In the genomic region with DNA sequence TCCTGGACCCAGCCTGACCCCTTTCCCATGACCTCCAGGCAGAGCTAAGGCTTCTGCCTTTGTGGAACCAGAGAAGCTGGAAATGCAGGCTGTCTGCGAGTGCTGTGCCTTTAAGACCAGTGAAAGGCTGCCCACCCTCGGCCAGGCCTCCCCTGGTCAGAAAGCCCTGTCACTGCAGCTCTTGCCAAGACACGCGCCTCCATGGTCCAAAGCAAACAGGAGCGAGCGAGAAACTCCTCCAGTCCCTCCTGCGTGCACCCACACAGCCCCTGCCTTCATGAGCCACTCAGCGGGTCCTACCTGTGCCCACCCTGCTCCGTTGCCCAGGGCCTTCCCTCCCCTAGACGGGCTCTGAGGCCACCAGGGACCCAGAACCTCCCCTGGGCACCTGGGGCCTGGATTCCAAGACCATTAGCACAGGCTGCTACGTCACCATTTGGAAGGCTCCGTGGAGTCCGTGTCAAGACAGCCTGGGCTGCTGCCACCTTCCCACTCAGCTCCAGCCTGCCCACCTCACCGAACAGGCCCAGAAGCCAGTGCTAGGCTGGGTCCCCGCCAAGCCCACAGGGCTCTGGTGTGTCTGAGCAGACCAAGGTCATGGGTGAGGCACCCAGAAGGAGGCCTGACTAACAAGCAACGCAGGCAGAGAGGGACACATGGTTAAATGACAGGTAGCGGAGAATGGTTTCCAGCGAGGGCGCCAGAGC, we compare ENCODE assay signal across 9 cellular contexts.
DNase-seq lines count a peak whose midpoint lies in the region; ATAC-seq and TF ChIP-seq lines count a peak whose summit lies in the region.
"Had no signal": no experiment of that assay in that cellular context is flagged by ENCODE, and none has a peak within 500 bp of the region (broad histone marks: within the 10 kb centered on the region; RNA-seq: fewer than 3 reads in every experiment).

No MANE protein-coding gene starts in this region.

- peaks cover 52 to 88% of the 10 kb centered on the region in 2 experiments for H3K79me1 ChIP-seq in IMR-90 (ENCODE audit: low read depth in 1 of 2, low read length in 2 of 2)

- in situ Hi-C loops in IMR-90 (cut with MboI; ENCODE audit: low sequenced_read_pairs) = no loop called here

- ATAC-seq in IMR-90 (ENCODE audit: low read depth) (peak; percentile 69), GM21619 (IDR thresholded peaks at IDR 0.05; ENCODE audit: unreplicated experiment) (no peak)

- H3K27ac Mint-ChIP-seq in activated naive CD4-positive, alpha-beta T cell treated with anti-CD3 and anti-CD28 coated beads, Interleukin-2, amount 10 ng/mL, durations not matched to agents 7 days and 5 days = no peak overlapping the region

- H2BK5ac ChIP-seq in IMR-90 (ENCODE audit: low read depth, low read length, poor library complexity, severe bottlenecking) = peak overlapping the region; percentile 69

- TF ChIP-seq CTCF in IMR-90 (conservative IDR thresholded peaks at IDR 0.05; ENCODE audit: low read depth, low read length) (no peak), esophagus squamous epithelium (IDR thresholded peaks at IDR 0.05) (no peak)

- peak overlapping the region; percentile 40 for H4K5ac ChIP-seq in IMR-90 (ENCODE audit: low read depth, low read length)

- H3K4ac ChIP-seq in IMR-90 (ENCODE audit: low read depth, low read length) = peak overlapping the region; percentile 79

- no peak overlapping the region for H3K9ac ChIP-seq in IMR-90 (ENCODE audit: low read depth, low read length)

- H3K9me3 Mint-ChIP-seq in activated naive CD4-positive, alpha-beta T cell treated with anti-CD3 and anti-CD28 coated beads, Interleukin-2, amount 10 ng/mL, durations not matched to agents 7 days and 5 days = no peaks in the 10 kb centered on the region

- peak overlapping the region; percentile 50; the same call in 1 of the 2 replicates for H3K14ac ChIP-seq in IMR-90 (replicated peaks; ENCODE audit: low read depth, low read length)

- TF ChIP-seq RAD21 in IMR-90 (IDR thresholded peaks at IDR 0.05; ENCODE audit: low read length) = no peak

- peak overlapping the region; percentile 58 for H2AFZ ChIP-seq in IMR-90 (replicated peaks; ENCODE audit: low read length, poor library complexity)

- no peaks in the 10 kb centered on the region for H3K27me3 Mint-ChIP-seq in activated naive CD4-positive, alpha-beta T cell treated with anti-CD3 and anti-CD28 coated beads, Interleukin-2, amount 10 ng/mL, durations not matched to agents 7 days and 5 days

- H2BK15ac ChIP-seq in IMR-90 (ENCODE audit: low read depth, low read length) = no peak overlapping the region; the same call in 2 of the 3 replicates

- H3K4me1 ChIP-seq in IMR-90 (ENCODE audit: control insufficient read depth, insufficient read depth, low read length) = peaks cover 23% of the 10 kb centered on the region
- peaks cover 43 to 87% (median 69%) of the 10 kb centered on the region in 3 donors for H3K4me1 ChIP-seq in esophagus squamous epithelium

- peaks cover 56% of the 10 kb centered on the region for H3K9me1 ChIP-seq in IMR-90 (ENCODE audit: insufficient read depth, low read length)

- H3K4me1 Mint-ChIP-seq in activated naive CD4-positive, alpha-beta T cell treated with anti-CD3 and anti-CD28 coated beads, Interleukin-2, amount 10 ng/mL, durations not matched to agents 7 days and 5 days = no peaks in the 10 kb centered on the region

- H2BK120ac ChIP-seq in IMR-90 (ENCODE audit: low read depth, low read length) = peak overlapping the region; percentile 81; the same call in 1 of the 2 replicates

- peak overlapping the region; percentile 62 for H4K91ac ChIP-seq in IMR-90 (ENCODE audit: insufficient read depth, low read depth, low read length)

- H3K27ac ChIP-seq in IMR-90 (ENCODE audit: insufficient read depth, low read length) (peak overlapping the region; percentile 40), esophagus squamous epithelium (peak overlapping the region; percentile 55 to 84 (median 82)), temporal lobe (ENCODE audit: low read depth, low read length) (peak overlapping the region; percentile 57)

- POLR2A ChIA-PET in IMR-90 (lab: Charles Lee; ENCODE audit: unreplicated experiment) = interaction anchor here (0.9 kb wide), 1 partner anchor 23 kb away, joined by 3 read pairs; no protein-coding TSS in a partner anchor

- H3K36me3 ChIP-seq in IMR-90 (ENCODE audit: control insufficient read depth, insufficient read depth, low read length) (peaks cover 27% of the 10 kb centered on the region), esophagus squamous epithelium (peaks cover 0 to 57% (median 0%) of the 10 kb centered on the region in 3 donors)

- H2AK9ac ChIP-seq in IMR-90 (replicated peaks; ENCODE audit: low read depth, low read length, poor library complexity) = peak overlapping the region; percentile 91

- DNase-seq in IMR-90 = peak; percentile 92
- DNase-seq in esophagus squamous epithelium (lab: John Stamatoyannopoulos, UW) = no peak
- peak; percentile 77 for DNase-seq in medulla oblongata (ENCODE audit: extremely low spot score)
- no peak for DNase-seq in pons (ENCODE audit: low spot score)
- DNase-seq in activated naive CD4-positive, alpha-beta T cell treated with anti-CD3 and anti-CD28 coated beads, Interleukin-2, amount 10 ng/mL, durations not matched to agents 7 days and 5 days = no peak
- DNase-seq in central memory CD4-positive, alpha-beta T cell = no peak
- DNase-seq: activated gamma-delta T cell had no signal

- TF ChIP-seq POLR2A in IMR-90 (IDR thresholded peaks at IDR 0.05; ENCODE audit: low read depth, low read length) (no peak), esophagus squamous epithelium (IDR thresholded peaks at IDR 0.05) (no peak)

- H3K4me3 Mint-ChIP-seq in activated naive CD4-positive, alpha-beta T cell treated with anti-CD3 and anti-CD28 coated beads, Interleukin-2, amount 10 ng/mL, durations not matched to agents 7 days and 5 days = no peak overlapping the region

- H3K56ac ChIP-seq in IMR-90 (ENCODE audit: extremely low read depth, insufficient read depth, low read length) = no peak overlapping the region

- H3K4me2 ChIP-seq in IMR-90 (ENCODE audit: low read depth, low read length) = peak overlapping the region; percentile 14; the same call in 1 of the 2 replicates

- dilution Hi-C loops in IMR-90 (cut with HindIII; ENCODE audit: low sequenced_read_pairs, unreplicated experiment) = no loop called here

- no TSS peak for BruUV-seq in IMR-90 (replicated peaks; lab: Mats Ljungman, UMichigan)

- H3K9me3 ChIP-seq in IMR-90 (ENCODE audit: control insufficient read depth, insufficient read depth, low read length) = no peaks in the 10 kb centered on the region
- H3K9me3 ChIP-seq in esophagus squamous epithelium = no peaks in the 10 kb centered on the region

- 39% methylated on average over 14 of the region's 19 CpGs; no CpG with 5 or more reads in 1 of the 2 experiments for WGBS in IMR-90 (ENCODE audit: extremely low coverage in 2 of 2, insufficient read length in 1 of 2), 2 experiments
- 21 to 58% methylated on average over 3 to 4 of the region's 19 CpGs for WGBS in esophagus squamous epithelium, 2 donors

- peak overlapping the region in 1 of 2 experiments; percentile 71; a peak in 1 of 4 replicates for H4K8ac ChIP-seq in IMR-90 (ENCODE audit: low read depth in 2 of 2, low read length in 2 of 2)

- peaks cover 65% of the 10 kb centered on the region for H4K20me1 ChIP-seq in IMR-90 (ENCODE audit: insufficient read depth, low read length)

- H2AK5ac ChIP-seq in IMR-90 (ENCODE audit: low read depth, low read length) = peak overlapping the region; percentile 90

- H3K27me3 ChIP-seq in IMR-90 (ENCODE audit: control insufficient read depth, insufficient read depth, low read length) = no peaks in the 10 kb centered on the region
- no peaks in the 10 kb centered on the region for H3K27me3 ChIP-seq in esophagus squamous epithelium

- H3K4me3 ChIP-seq in IMR-90 (ENCODE audit: insufficient read depth, low read depth, low read length) (no peak overlapping the region), esophagus squamous epithelium (peak overlapping the region in 1 of 4 donors; percentile 29)

- intact Hi-C loops in IMR-90 (cut with micrococcal nuclease) (no loop called here), esophagus squamous epithelium (cut with DNase I) (no loop called here)

- H3K36me3 Mint-ChIP-seq in activated naive CD4-positive, alpha-beta T cell treated with anti-CD3 and anti-CD28 coated beads, Interleukin-2, amount 10 ng/mL, durations not matched to agents 7 days and 5 days = no peaks in the 10 kb centered on the region

- peak overlapping the region; percentile 59; the same call in 1 of the 2 replicates for H3K23ac ChIP-seq in IMR-90 (ENCODE audit: low read depth, low read length)

- peak overlapping the region; percentile 31; the same call in 1 of the 2 replicates for H2BK20ac ChIP-seq in IMR-90 (ENCODE audit: low read depth, low read length)

- H3K18ac ChIP-seq in IMR-90 (ENCODE audit: low read depth, low read length) = 0 out of 2 replicates have a peak overlapping the region, but pooled peaks have one; percentile 29

- CTCF ChIA-PET in IMR-90 (lab: Yijun Ruan, JAX) = interaction anchor here (0.9 kb wide), 1 partner anchor 26 kb away, joined by 3 read pairs; no protein-coding TSS in a partner anchor
- CTCF ChIA-PET in activated naive CD4-positive, alpha-beta T cell treated with anti-CD3 and anti-CD28 coated beads, Interleukin-2, amount 10 ng/mL, durations not matched to agents 7 days and 5 days (lab: Charles Lee) = interaction anchor here (1.1 to 1.4 kb wide), 2 partner anchors 45 to 48 kb away, joined by 3 to 4 read pairs; no protein-coding TSS in a partner anchor

TF ChIP-seq in IMR-90, 13 proteins besides CTCF, POLR2A, EP300 and RAD21 (continues in another document):
- TF ChIP-seq, protein P1, sequence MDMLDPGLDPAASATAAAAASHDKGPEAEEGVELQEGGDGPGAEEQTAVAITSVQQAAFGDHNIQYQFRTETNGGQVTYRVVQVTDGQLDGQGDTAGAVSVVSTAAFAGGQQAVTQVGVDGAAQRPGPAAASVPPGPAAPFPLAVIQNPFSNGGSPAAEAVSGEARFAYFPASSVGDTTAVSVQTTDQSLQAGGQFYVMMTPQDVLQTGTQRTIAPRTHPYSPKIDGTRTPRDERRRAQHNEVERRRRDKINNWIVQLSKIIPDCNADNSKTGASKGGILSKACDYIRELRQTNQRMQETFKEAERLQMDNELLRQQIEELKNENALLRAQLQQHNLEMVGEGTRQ (IDR thresholded peaks at IDR 0.05; ENCODE audit: low read depth, low read length) = peak; percentile 11; the same call in 1 of the 2 replicates
- TF ChIP-seq ELK1 (IDR thresholded peaks at IDR 0.05; ENCODE audit: borderline replicate concordance, low read depth, low read length) (no peak), MAFK (IDR thresholded peaks at IDR 0.05; ENCODE audit: low read depth, low read length) (no peak), FOS (IDR thresholded peaks at IDR 0.05; ENCODE audit: low read depth, low read length) (peak; percentile 11; the same call in 1 of the 2 replicates)

Comparison
In these comparisons a context has a peak if more than half of its experiments do, and no peak if none do; other contexts are left out.
1. DNase-seq: peak in IMR-90 (single experiment) and medulla oblongata (single experiment); none in esophagus squamous epithelium (single experiment), pons (single experiment), activated naive CD4-positive, alpha-beta T cell treated with anti-CD3 and anti-CD28 coated beads, Interleukin-2, amount 10 ng/mL, durations not matched to agents 7 days and 5 days (single experiment) and central memory CD4-positive, alpha-beta T cell (single experiment).
2. Peak in every context shown above with its lines, with median percentiles within 50 percentile points of each other: H3K27ac ChIP-seq.